16 cellular contexts compared by ENCODE assay signal in genomic region chr14:75113932-75114539, GRCh38.
"Had no signal": no experiment of that assay in that cellular context is flagged by ENCODE, and none has a peak within 500 bp of the region (broad histone marks: within the 10 kb centered on the region; RNA-seq: fewer than 3 reads in every experiment).

No MANE protein-coding gene starts in this region.

- H3K9me3 ChIP-seq: heart right ventricle, left lung, prostate gland, right lobe of liver had no signal

- DNase-seq: activated gamma-delta T cell; central memory CD4-positive, alpha-beta T cell; cortex of kidney; effector CD8-positive, alpha-beta T cell; heart right ventricle; islet precursor cell; left lung; nephron progenitor cell; right lobe of liver; stimulated activated CD4-positive, alpha-beta T cell treated with anti-CD3 and anti-CD28 coated beads, Interleukin-1b, Interleukin-23, amount 100 ng/mL, for 48 hours; stimulated activated naive B cell treated with anti-CD40 and anti-IgM and Interleukin-4, amounts not matched to agents 10 μg/mL and 1 μg/mL and 100 μg/mL, for 72 hours; trophoblast cell had no signal

- FAIRE-seq: frontal cortex had no signal

- H3K27ac ChIP-seq: heart right ventricle, left lung, prostate gland, right lobe of liver, SK-N-MC had no signal

- H3K4me1 ChIP-seq: heart right ventricle, prostate gland, right lobe of liver had no signal

- ATAC-seq: heart right ventricle; left lung; right lobe of liver; stimulated activated naive B cell treated with anti-CD40 and anti-IgM and Interleukin-4, amounts not matched to agents 10 μg/mL and 1 μg/mL and 100 μg/mL, for 72 hours; WTC11 had no signal

- H3K27me3 ChIP-seq: heart right ventricle, left lung, right lobe of liver had no signal

- H3K27ac Mint-ChIP-seq: nephron progenitor cell; stimulated activated naive B cell treated with anti-CD40 and anti-IgM and Interleukin-4, amounts not matched to agents 10 μg/mL and 1 μg/mL and 100 μg/mL, for 72 hours; WTC11 had no signal

- H3K9me3 Mint-ChIP-seq: nephron progenitor cell; stimulated activated naive B cell treated with anti-CD40 and anti-IgM and Interleukin-4, amounts not matched to agents 10 μg/mL and 1 μg/mL and 100 μg/mL, for 72 hours; WTC11 had no signal

- H3K27me3 Mint-ChIP-seq: stimulated activated naive B cell treated with anti-CD40 and anti-IgM and Interleukin-4, amounts not matched to agents 10 μg/mL and 1 μg/mL and 100 μg/mL, for 72 hours had no signal

- H3K4me1 Mint-ChIP-seq: nephron progenitor cell, WTC11 had no signal

- H3K4me3 Mint-ChIP-seq: nephron progenitor cell; stimulated activated naive B cell treated with anti-CD40 and anti-IgM and Interleukin-4, amounts not matched to agents 10 μg/mL and 1 μg/mL and 100 μg/mL, for 72 hours; WTC11 had no signal

- H3K4me3 ChIP-seq: heart right ventricle, left lung, prostate gland, right lobe of liver, SK-N-MC had no signal
